In the genomic region with DNA sequence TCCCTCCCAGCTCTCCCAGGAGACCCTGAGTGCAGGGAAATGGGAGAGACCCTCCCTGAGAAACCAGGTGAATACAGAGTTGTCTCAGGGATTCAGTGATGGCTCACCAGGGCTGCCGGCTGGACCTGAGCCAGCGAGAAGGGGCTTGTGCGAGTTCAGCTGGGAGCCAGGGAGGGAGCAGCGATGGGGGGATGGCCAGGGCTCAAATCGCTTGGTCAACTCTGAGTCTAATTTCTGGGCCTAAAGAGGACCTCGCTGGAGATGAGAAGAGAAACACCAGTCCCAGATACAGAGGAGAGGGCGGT, we compare ENCODE assay signal across 27 cellular contexts.
"Had no signal": no experiment of that assay in that cellular context is flagged by ENCODE, and none has a peak within 500 bp of the region (broad histone marks: within the 10 kb centered on the region; RNA-seq: fewer than 3 reads in every experiment).

No MANE protein-coding gene starts in this region.

- H3K36me3 Mint-ChIP-seq: activated naive CD4-positive, alpha-beta T cell treated with anti-CD3 and anti-CD28 coated beads, Interleukin-2, amount 50 U/mL, for 72 hours had no signal

- H3K36me3 ChIP-seq: adrenal gland, breast epithelium, MG63, SJCRH30 had no signal

- DNase-seq: activated CD4-positive, alpha-beta T cell treated with anti-CD3 and anti-CD28 coated beads, Interleukin-2, amount 10 ng/mL, durations not matched to agents 24 days and 14 days; activated CD4-positive, alpha-beta T cell treated with anti-CD3 and anti-CD28 coated beads, Interleukin-2, amount 50 U/mL, for 4 hours; activated CD8-positive, alpha-beta memory T cell treated with anti-CD3 and anti-CD28 coated beads, Interleukin-2, amount 50 U/mL, for 4 hours; activated CD8-positive, alpha-beta T cell treated with anti-CD3 and anti-CD28 coated beads, Interleukin-2, amount 10 ng/mL, durations not matched to agents 7 days and 5 days; activated gamma-delta T cell treated with Interleukin-2 at 50 U/mL for 16 hours; activated naive CD4-positive, alpha-beta T cell treated with anti-CD3 and anti-CD28 coated beads for 36 hours; activated T-cell treated with anti-CD3 and anti-CD28 coated beads for 4 hours; activated T-cell treated with anti-CD3 and anti-CD28 coated beads, Interleukin-2, amount 50 U/mL, for 4 hours; adrenal gland; body of pancreas; Kasumi-1; KG1; MG63; NCI-H1048; NCI-H146; NCI-H187 treated with DMSO at 0.1 percent for 48 hours; NCI-H345; NCI-H524 treated with DMSO at 0.1 percent for 48 hours; SHP77; SJCRH30 had no signal

- H3K27ac Mint-ChIP-seq: activated CD4-positive, alpha-beta T cell treated with anti-CD3 and anti-CD28 coated beads, Interleukin-2, amount 10 ng/mL, durations not matched to agents 24 days and 14 days; activated naive CD4-positive, alpha-beta T cell treated with anti-CD3 and anti-CD28 coated beads for 36 hours; activated naive CD4-positive, alpha-beta T cell treated with anti-CD3 and anti-CD28 coated beads, Interleukin-2, amount 50 U/mL, for 72 hours; activated T-helper 1 cell treated with anti-CD3 and anti-CD28 coated beads, Interleukin-12 subunit alpha, Interleukin-12 subunit beta, Interleukin-2, Interleukin-4 antibody, amounts not matched to agents 30 ng/mL and 10 ng/mL and 1 ng/mL, durations not matched to agents 14 hours and 24 hours and 36 hours; T-helper 1 cell treated with Interleukin-12 subunit alpha and Interleukin-12 subunit beta and Interleukin-4 antibody, amounts not matched to agents 30 μg/mL and 1 μg/mL, for 36 hours; T-helper 2 cell treated with Interferon-gamma antibody and Interleukin-4, amounts not matched to agents 5 μg/mL and 100 μg/mL, for 36 hours had no signal

- H3K9me3 ChIP-seq: adrenal gland, body of pancreas, breast epithelium, MG63, SJCRH30 had no signal

- H3K4me1 ChIP-seq: adrenal gland, breast epithelium, SJCRH30 had no signal

- H3K4me3 ChIP-seq: adrenal gland, body of pancreas, breast epithelium, MG63, SJCRH30, SK-N-MC had no signal

- H3K27me3 ChIP-seq: body of pancreas, breast epithelium, MG63, SJCRH30 had no signal

- H3K27ac ChIP-seq: adrenal gland, body of pancreas, breast epithelium, SJCRH30, SK-N-MC had no signal

- H3K9me3 Mint-ChIP-seq: activated CD4-positive, alpha-beta T cell treated with anti-CD3 and anti-CD28 coated beads, Interleukin-2, amount 10 ng/mL, durations not matched to agents 24 days and 14 days; activated naive CD4-positive, alpha-beta T cell treated with anti-CD3 and anti-CD28 coated beads for 36 hours; activated naive CD4-positive, alpha-beta T cell treated with anti-CD3 and anti-CD28 coated beads, Interleukin-2, amount 50 U/mL, for 72 hours; activated T-cell treated with anti-CD3 and anti-CD28 coated beads, Interleukin-2, amount 50 U/mL, for 4 hours; activated T-helper 1 cell treated with anti-CD3 and anti-CD28 coated beads, Interleukin-12 subunit alpha, Interleukin-12 subunit beta, Interleukin-2, Interleukin-4 antibody, amounts not matched to agents 30 ng/mL and 10 ng/mL and 1 ng/mL, durations not matched to agents 14 hours and 24 hours and 36 hours; IgD-negative memory B cell; T-helper 1 cell treated with Interleukin-12 subunit alpha and Interleukin-12 subunit beta and Interleukin-4 antibody, amounts not matched to agents 30 μg/mL and 1 μg/mL, for 36 hours; T-helper 2 cell treated with Interferon-gamma antibody and Interleukin-4, amounts not matched to agents 5 μg/mL and 100 μg/mL, for 36 hours had no signal

- H3K4me3 Mint-ChIP-seq: activated CD4-positive, alpha-beta T cell treated with anti-CD3 and anti-CD28 coated beads, Interleukin-2, amount 10 ng/mL, durations not matched to agents 24 days and 14 days; activated CD8-positive, alpha-beta T cell treated with anti-CD3 and anti-CD28 coated beads, Interleukin-2, amount 10 ng/mL, durations not matched to agents 7 days and 5 days; activated naive CD4-positive, alpha-beta T cell treated with anti-CD3 and anti-CD28 coated beads for 36 hours; activated T-cell treated with anti-CD3 and anti-CD28 coated beads, Interleukin-2, amount 50 U/mL, for 4 hours; activated T-helper 1 cell treated with anti-CD3 and anti-CD28 coated beads, Interleukin-12 subunit alpha, Interleukin-12 subunit beta, Interleukin-2, Interleukin-4 antibody, amounts not matched to agents 30 ng/mL and 10 ng/mL and 1 ng/mL, durations not matched to agents 14 hours and 24 hours and 36 hours; IgD-negative memory B cell; T-helper 1 cell treated with Interleukin-12 subunit alpha and Interleukin-12 subunit beta and Interleukin-4 antibody, amounts not matched to agents 30 μg/mL and 1 μg/mL, for 36 hours; T-helper 2 cell treated with Interferon-gamma antibody and Interleukin-4, amounts not matched to agents 5 μg/mL and 100 μg/mL, for 36 hours had no signal
